ENCODE assay signal across 1 cellular context in the genomic region with DNA sequence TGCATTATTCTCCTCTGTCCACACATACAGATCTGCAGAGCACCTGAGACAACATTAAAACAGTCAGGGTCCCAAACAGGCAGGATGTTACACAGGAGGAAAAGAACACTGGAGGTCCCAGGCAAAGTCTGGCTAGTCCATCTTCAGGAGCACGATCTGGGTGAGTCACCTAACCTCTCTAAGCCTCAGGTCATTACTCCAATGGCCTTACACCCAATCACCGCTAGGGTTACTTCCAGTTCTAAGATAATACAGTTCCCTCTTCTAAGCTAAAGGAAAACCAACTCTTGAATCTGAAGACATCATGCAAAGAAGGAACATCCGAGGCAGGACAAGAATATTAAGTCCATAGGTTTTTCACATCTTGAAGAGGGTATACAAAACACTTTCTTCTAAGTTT.
TF ChIP-seq lines count a peak whose summit lies in the region.

No MANE protein-coding gene starts in this region.

TF ChIP-seq in HepG2, 621 proteins besides CTCF, POLR2A, EP300 and RAD21:
- TF ChIP-seq SRSF4 (IDR thresholded peaks at IDR 0.05; ENCODE audit: low read depth, low read length, poor library complexity, severe bottlenecking) = no peak
- TF ChIP-seq FOSL2 (CRISPR knock-in tag; IDR thresholded peaks at IDR 0.05) = peak; percentile 48; the same call in 1 of the 2 replicates
- no peak for TF ChIP-seq MIER2 (CRISPR knock-in tag; IDR thresholded peaks at IDR 0.05)
TF ChIP-seq in HepG2: peak in this region for 1.
